In genomic region chr5:59759600-59760357, GRCh38 we compare ENCODE assay signal across 16 cellular contexts.
DNase-seq lines count a peak whose midpoint lies in the region; ATAC-seq and TF ChIP-seq lines count a peak whose summit lies in the region.
"Had no signal": no experiment of that assay in that cellular context is flagged by ENCODE, and none has a peak within 500 bp of the region (broad histone marks: within the 10 kb centered on the region; RNA-seq: fewer than 3 reads in every experiment).

No MANE protein-coding gene starts in this region.

- H3K9me3 Mint-ChIP-seq in WTC11 = no peaks in the 10 kb centered on the region
- H3K9me3 Mint-ChIP-seq: central memory CD8-positive, alpha-beta T cell had no signal

- no peaks in the 10 kb centered on the region for H3K27me3 Mint-ChIP-seq in WTC11 (ENCODE audit: low read depth)
- H3K27me3 Mint-ChIP-seq: central memory CD8-positive, alpha-beta T cell had no signal

- no peak overlapping the region for H3K4me3 Mint-ChIP-seq in WTC11
- H3K4me3 Mint-ChIP-seq: central memory CD8-positive, alpha-beta T cell had no signal

- DNase-seq in SK-N-SH = no peak
- DNase-seq in WTC11 (ENCODE audit: low spot score) = no peak
- DNase-seq in iPS-NIHi11 (ENCODE audit: low spot score) = peak; percentile 10
- no peak for DNase-seq in NCI-H187 treated with DMSO at 0.1 percent for 48 hours (lab: John Stamatoyannopoulos, UW)
- DNase-seq in hippocampal formation (lab: John Stamatoyannopoulos, UW) = no peak
- DNase-seq in G401 (ENCODE audit: low spot score) = no peak
- DNase-seq: activated CD4-positive, alpha-beta T cell treated with anti-CD3 and anti-CD28 coated beads, Interleukin-2, amount 50 U/mL, for 1 hour; activated gamma-delta T cell; gastrocnemius medialis; left ventricle myocardium superior; MV-4-11; NCI-H524; stimulated activated CD4-positive, alpha-beta T cell treated with anti-CD3 and anti-CD28 coated beads, Interleukin-4, amount 100 ng/mL, for 4 hours had no signal

- H3K9me3 ChIP-seq in SK-N-SH = no peaks in the 10 kb centered on the region
- H3K9me3 ChIP-seq: gastrocnemius medialis had no signal

- H2AFZ ChIP-seq in SK-N-SH (ENCODE audit: low read depth) = peak overlapping the region; percentile 2; the same call in 1 of the 2 replicates

- ATAC-seq in SK-N-SH treated with all-trans-retinoic acid at 6 μM for 48 hours = no peak
- ATAC-seq in WTC11 = peak; percentile 82
- no peak for ATAC-seq in GM21390 (IDR thresholded peaks at IDR 0.05; ENCODE audit: unreplicated experiment)
- ATAC-seq: gastrocnemius medialis, left ventricle myocardium superior had no signal

- CTCF ChIA-PET in SK-N-SH (lab: Yijun Ruan, JAX) = no interaction called here
- CTCF ChIA-PET in WTC11 (lab: Charles Lee) = no interaction called here

- no peaks in the 10 kb centered on the region for H3K27me3 ChIP-seq in SK-N-SH (ENCODE audit: insufficient read depth)
- H3K27me3 ChIP-seq: gastrocnemius medialis had no signal

- no peaks in the 10 kb centered on the region for H3K9me2 ChIP-seq in SK-N-SH

- peaks cover 16% of the 10 kb centered on the region for H3K4me1 Mint-ChIP-seq in WTC11
- H3K4me1 Mint-ChIP-seq: central memory CD8-positive, alpha-beta T cell had no signal

- 68% methylated on average over 4 of the region's 4 CpGs for WGBS in SK-N-SH (ENCODE audit: low lambda C conversion rate)

- TF ChIP-seq RAD21 in SK-N-SH (IDR thresholded peaks at IDR 0.05; ENCODE audit: low read length) = no peak

- in situ Hi-C loops in G401 (cut with HindIII; ENCODE audit: low sequenced_read_pairs) = no loop called here

- peak overlapping the region in 1 of 2 experiments; percentile 80; a peak in 2 of 4 replicates for H3K27ac ChIP-seq in SK-N-SH (ENCODE audit: low read depth in 2 of 2, low read length in 1 of 2)
- H3K27ac ChIP-seq: gastrocnemius medialis had no signal

- H3K79me2 ChIP-seq in SK-N-SH (ENCODE audit: insufficient read depth) = 0 out of 2 replicates have a peak, but pooled peaks cover 11% of the 10 kb centered on the region

- no peak for TF ChIP-seq EP300 in SK-N-SH (IDR thresholded peaks at IDR 0.05; ENCODE audit: borderline replicate concordance in 1 of 2, low read depth in 1 of 2, low read length in 1 of 2)

- no peak overlapping the region for H3K27ac Mint-ChIP-seq in WTC11

- H3K4me3 ChIP-seq in SK-N-SH (ENCODE audit: low read depth in 2 of 2, low read length in 1 of 2) = no peak overlapping the region
- H3K4me3 ChIP-seq: gastrocnemius medialis had no signal

- no peaks in the 10 kb centered on the region for H4K20me1 ChIP-seq in SK-N-SH (ENCODE audit: insufficient read depth)

- H3K9ac ChIP-seq in SK-N-SH = peak overlapping the region; percentile 45; the same call in 1 of the 2 replicates

- H3F3A ChIP-seq in SK-N-SH (replicated peaks; ENCODE audit: insufficient read depth) = peaks cover 27% of the 10 kb centered on the region

- no peaks in the 10 kb centered on the region for H3K36me3 ChIP-seq in SK-N-SH (replicated peaks in 1 of 2; ENCODE audit: control insufficient read depth in 1 of 2, insufficient read depth in 2 of 2, low read length in 1 of 2)
- H3K36me3 ChIP-seq: gastrocnemius medialis had no signal

- 0 out of 2 replicates have a peak overlapping the region, but pooled peaks have one; percentile 13 for H3K4me2 ChIP-seq in SK-N-SH

- no peaks in the 10 kb centered on the region for H3K36me3 Mint-ChIP-seq in WTC11

- POLR2A ChIA-PET in SK-N-SH (lab: Yijun Ruan, JAX) = interaction anchor here (0.5 kb wide), 1 partner anchor 26 kb away, joined by 3 read pairs; no protein-coding TSS in a partner anchor
- POLR2A ChIA-PET in WTC11 (lab: Charles Lee) = no interaction called here

- peaks cover 2 to 15% of the 10 kb centered on the region in 2 experiments; a peak in 2 of 4 replicates for H3K4me1 ChIP-seq in SK-N-SH (ENCODE audit: control insufficient read depth in 1 of 2, insufficient read depth in 2 of 2, low read depth in 1 of 2, low read length in 1 of 2)
- H3K4me1 ChIP-seq: gastrocnemius medialis had no signal

- TF ChIP-seq CTCF in SK-N-SH (IDR thresholded peaks at IDR 0.05) (no peak), WTC11 (IDR thresholded peaks at IDR 0.05) (no peak)

TF ChIP-seq in SK-N-SH, 30 proteins besides CTCF, POLR2A, EP300 and RAD21:
- TF ChIP-seq POLR2AphosphoS5 (IDR thresholded peaks at IDR 0.05; ENCODE audit: low read depth, low read length) = no peak
- no peak for TF ChIP-seq MXI1 (IDR thresholded peaks at IDR 0.05; ENCODE audit: low read depth, low read length)
- no peak for TF ChIP-seq NRF1 (IDR thresholded peaks at IDR 0.05; ENCODE audit: low read depth, low read length)
- TF ChIP-seq PBX3 (IDR thresholded peaks at IDR 0.05) = no peak
- TF ChIP-seq TAF1 (IDR thresholded peaks at IDR 0.05; ENCODE audit: borderline replicate concordance, low read depth, low read length) = no peak
- TF ChIP-seq RCOR1 (IDR thresholded peaks at IDR 0.05; ENCODE audit: low read length) = no peak
- no peak for TF ChIP-seq NFIC (IDR thresholded peaks at IDR 0.05; ENCODE audit: borderline replicate concordance)
- no peak for TF ChIP-seq SIN3A (IDR thresholded peaks at IDR 0.05; ENCODE audit: borderline replicate concordance, low read depth, low read length)
TF ChIP-seq in SK-N-SH: peak in this region for 0.

TF ChIP-seq in SK-N-SH treated with all-trans-retinoic acid at 6 μM for 48 hours, 23 proteins besides CTCF, POLR2A, EP300 and RAD21 (continues in another document):
- no peak for TF ChIP-seq RARB (CRISPR knock-in tag; IDR thresholded peaks at IDR 0.05)
- TF ChIP-seq ZNF8 (CRISPR knock-in tag; IDR thresholded peaks at IDR 0.05) = no peak
- TF ChIP-seq TOX (CRISPR knock-in tag; IDR thresholded peaks at IDR 0.05; ENCODE audit: borderline replicate concordance) = no peak
- TF ChIP-seq GLIS3 (CRISPR knock-in tag; IDR thresholded peaks at IDR 0.05) = no peak
- no peak for TF ChIP-seq CREB5 (CRISPR knock-in tag; IDR thresholded peaks at IDR 0.05; ENCODE audit: low read depth)
- no peak for TF ChIP-seq ZNF565 (CRISPR knock-in tag; conservative IDR thresholded peaks at IDR 0.05; ENCODE audit: low read depth)
- TF ChIP-seq ARNTL (CRISPR knock-in tag; IDR thresholded peaks at IDR 0.05; ENCODE audit: borderline replicate concordance, low read depth) = no peak
- no peak for TF ChIP-seq CSRNP3 (CRISPR knock-in tag; IDR thresholded peaks at IDR 0.05)

TF ChIP-seq in WTC11, 78 proteins besides CTCF, POLR2A, EP300 and RAD21:
- no peak for TF ChIP-seq KAT7 (CRISPR knock-in tag; IDR thresholded peaks at IDR 0.05; ENCODE audit: borderline replicate concordance)
- no peak for TF ChIP-seq ZNF425 (CRISPR knock-in tag; conservative IDR thresholded peaks at IDR 0.05)
- TF ChIP-seq ZNF121 (CRISPR knock-in tag; IDR thresholded peaks at IDR 0.05) = no peak
- TF ChIP-seq ZNF532 (CRISPR knock-in tag; IDR thresholded peaks at IDR 0.05; ENCODE audit: borderline replicate concordance) = no peak
- TF ChIP-seq FOXJ3 (CRISPR knock-in tag; IDR thresholded peaks at IDR 0.05; ENCODE audit: borderline replicate concordance) = no peak
- no peak for TF ChIP-seq SMAD4 (CRISPR knock-in tag; IDR thresholded peaks at IDR 0.05)
TF ChIP-seq in WTC11: peak in this region for 0.
